In the genomic region with DNA sequence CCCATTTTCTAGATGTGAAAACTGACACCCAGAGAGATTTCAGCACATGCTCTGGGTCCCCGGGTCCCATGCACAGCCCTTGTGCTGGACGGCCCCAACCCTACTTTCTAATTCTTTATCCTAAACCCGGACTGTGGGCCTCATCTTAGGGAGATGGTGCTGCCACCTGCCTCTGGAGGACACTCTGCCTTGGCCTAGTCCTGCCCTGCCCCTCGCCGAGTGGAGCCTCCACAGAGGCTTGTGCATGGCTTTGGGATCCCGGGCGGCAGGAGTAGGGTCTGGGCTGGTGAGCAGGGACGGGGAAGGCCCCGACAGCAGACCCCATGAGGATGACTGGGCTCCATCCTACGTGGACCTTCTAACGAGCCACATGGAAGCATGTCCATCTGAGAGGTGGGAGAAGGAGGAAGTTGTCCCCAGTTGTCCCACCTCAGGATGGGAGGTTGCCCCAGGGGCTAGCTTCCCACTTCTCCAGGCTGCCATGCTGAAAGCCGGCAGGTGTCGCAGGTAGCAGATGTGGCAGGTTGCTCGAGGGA, we compare ENCODE assay signal across 26 cellular contexts. TPM values are rescaled to one million over a fixed set of nuclear protein-coding genes. Genes with fewer than 3 reads are reported as not detected.
"Had no signal": no experiment of that assay in that cellular context is flagged by ENCODE, and none has a peak within 500 bp of the region (broad histone marks: within the 10 kb centered on the region; RNA-seq: fewer than 3 reads in every experiment).

No MANE protein-coding gene starts in this region.

- H3K27me3 Mint-ChIP-seq: activated naive CD4-positive, alpha-beta T cell treated with anti-CD3 and anti-CD28 coated beads, Interleukin-2, amount 50 U/mL, for 24 hours; stimulated activated naive CD8-positive, alpha-beta T cell treated with anti-CD3 and anti-CD28 coated beads, Interleukin-15, Interleukin-2, amounts not matched to agents 100 ng/mL and 50 ng/mL, for 24 hours had no signal

- H3K4me1 ChIP-seq: ascending aorta, gastrocnemius medialis, pancreas, psoas muscle had no signal

- H3K9me3 Mint-ChIP-seq: activated naive CD4-positive, alpha-beta T cell treated with anti-CD3 and anti-CD28 coated beads, Interleukin-2, amount 50 U/mL, for 24 hours; natural killer cell; stimulated activated naive CD8-positive, alpha-beta T cell treated with anti-CD3 and anti-CD28 coated beads, Interleukin-15, Interleukin-2, amounts not matched to agents 100 ng/mL and 50 ng/mL, for 24 hours had no signal

- H3K9me3 ChIP-seq: ascending aorta, esophagus muscularis mucosa, gastrocnemius medialis, pancreas, psoas muscle, right atrium auricular region, tibial artery had no signal

- ATAC-seq: gastrocnemius medialis, left ventricle myocardium superior, psoas muscle had no signal

- DNase-seq: activated CD4-positive, CD25-positive, alpha-beta regulatory T cell treated with anti-CD3 and anti-CD28 coated beads, Interleukin-2, amount 50 U/mL, for 72 hours; activated gamma-delta T cell; brain microvascular endothelial cell; caudate nucleus; effector memory CD4-positive, alpha-beta T cell; gastrocnemius medialis; hypothalamus; left ventricle myocardium superior; mammary epithelial cell; midbrain; natural killer cell; pancreas; psoas muscle; stimulated activated CD4-positive, alpha-beta T cell treated with anti-CD3 and anti-CD28 coated beads, Interleukin-12 subunit alpha, Interleukin-12 subunit beta, amount 100 ng/mL, for 4 hours; stimulated activated CD4-positive, alpha-beta T cell treated with anti-CD3 and anti-CD28 coated beads, Interleukin-4, amount 100 ng/mL, for 4 hours; T1000 had no signal

- H3K4me3 ChIP-seq: ascending aorta, esophagus muscularis mucosa, gastrocnemius medialis, pancreas, psoas muscle, right atrium auricular region, tibial artery had no signal

- H3K4me3 Mint-ChIP-seq: activated naive CD4-positive, alpha-beta T cell treated with anti-CD3 and anti-CD28 coated beads, Interleukin-2, amount 50 U/mL, for 24 hours; natural killer cell; stimulated activated naive CD8-positive, alpha-beta T cell treated with anti-CD3 and anti-CD28 coated beads, Interleukin-15, Interleukin-2, amounts not matched to agents 100 ng/mL and 50 ng/mL, for 24 hours had no signal

- H3K27me3 ChIP-seq: ascending aorta, brain microvascular endothelial cell, gastrocnemius medialis, pancreas, right atrium auricular region, tibial artery had no signal

- H3K27ac ChIP-seq: ascending aorta, brain microvascular endothelial cell, esophagus muscularis mucosa, gastrocnemius medialis, pancreas, psoas muscle, right atrium auricular region, tibial artery had no signal

- H3K36me3 ChIP-seq: ascending aorta, brain microvascular endothelial cell, gastrocnemius medialis, pancreas had no signal

- H3K36me3 Mint-ChIP-seq: natural killer cell had no signal

RNA-seq across cellular contexts. Expression of a gene that starts 12.4 kb away (rescaled TPM):
- total RNA-seq: endothelial cell of umbilical vein, mammary epithelial cell had no signal
- polyA plus RNA-seq: mammary epithelial cell had no signal

RNA-seq across cellular contexts. Expression of a gene that starts 57.6 kb away (rescaled TPM):
- total RNA-seq: activated CD8-positive, alpha-beta memory T cell treated with anti-CD3 and anti-CD28 coated beads for 36 hours; ascending aorta; dermis microvascular lymphatic vessel endothelial cell; endothelial cell of umbilical vein; gastrocnemius medialis; left ventricle myocardium superior; right atrium auricular region; T-helper 1 cell treated with Interleukin-12 subunit alpha and Interleukin-12 subunit beta and Interleukin-4 antibody, amounts not matched to agents 30 ng/mL and 1 ng/mL, for 36 hours had no signal
- polyA plus RNA-seq: endothelial cell of umbilical vein, mammary epithelial cell had no signal
